10 cellular contexts compared by ENCODE assay signal in the genomic region with DNA sequence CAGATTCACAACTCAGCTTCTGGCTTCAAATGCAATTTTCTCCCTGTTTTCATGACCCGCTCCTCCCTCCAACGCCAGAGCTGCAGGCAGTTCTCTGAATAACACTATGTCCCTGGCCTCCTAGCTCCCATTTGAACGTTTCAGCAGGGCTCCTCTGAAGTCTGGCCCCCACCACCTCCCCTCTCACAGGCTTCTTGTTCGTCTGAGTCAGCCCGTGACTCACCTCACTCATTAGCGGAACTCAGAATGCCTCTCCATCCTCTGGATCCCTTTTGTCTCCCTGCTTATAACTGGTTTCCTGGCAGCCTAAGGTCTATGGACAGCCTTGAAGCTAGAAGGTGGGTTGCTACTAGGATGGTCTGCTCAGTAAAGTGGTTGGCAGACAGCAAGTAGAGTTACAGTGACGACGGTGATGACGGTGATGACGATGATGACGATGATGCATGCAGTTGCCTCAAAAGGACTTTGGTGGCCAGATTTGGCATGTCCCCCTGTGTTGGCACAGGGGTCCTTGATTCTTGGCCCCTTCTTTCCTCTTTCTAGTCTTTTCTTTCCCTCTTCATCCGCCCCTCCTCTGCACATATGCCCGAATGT.
DNase-seq lines count a peak whose midpoint lies in the region; ATAC-seq and TF ChIP-seq lines count a peak whose summit lies in the region.
"Had no signal": no experiment of that assay in that cellular context is flagged by ENCODE, and none has a peak within 500 bp of the region (broad histone marks: within the 10 kb centered on the region; RNA-seq: fewer than 3 reads in every experiment).

No MANE protein-coding gene starts in this region.

- H3K27ac Mint-ChIP-seq in activated T-cell treated with anti-CD3 and anti-CD28 coated beads, Interleukin-2, amount 50 U/mL, for 24 hours = no peak overlapping the region
- H3K27ac Mint-ChIP-seq: CD8-positive, alpha-beta T cell had no signal

- no peaks in the 10 kb centered on the region for H3K36me3 ChIP-seq in Panc1 (ENCODE audit: control insufficient read depth, insufficient read depth, low read length)

- no peaks in the 10 kb centered on the region for H3K27me3 Mint-ChIP-seq in activated T-cell treated with anti-CD3 and anti-CD28 coated beads, Interleukin-2, amount 50 U/mL, for 24 hours

- H3K4me1 Mint-ChIP-seq in activated T-cell treated with anti-CD3 and anti-CD28 coated beads, Interleukin-2, amount 50 U/mL, for 24 hours (ENCODE audit: low read depth) = peaks cover 4% of the 10 kb centered on the region

- ATAC-seq in Panc1 = peak; percentile 96
- no peak for ATAC-seq in GM21515 (IDR thresholded peaks at IDR 0.05; ENCODE audit: unreplicated experiment)
- ATAC-seq: CD8-positive, alpha-beta T cell; right cardiac atrium had no signal

- no peak for TF ChIP-seq CTCF in Panc1 (IDR thresholded peaks at IDR 0.05)

- DNase-seq in activated T-cell treated with anti-CD3 and anti-CD28 coated beads for 24 hours (ENCODE audit: low read depth) (peak; percentile 4), Panc1 (ENCODE audit: low read depth, low spot score) (peak; percentile 62), fibroblast of the conjunctiva (ENCODE audit: low read depth) (peak; percentile 86), smooth muscle cell of the brain vasculature (ENCODE audit: low read depth, low spot score) (peak; percentile 86), G401 (ENCODE audit: low spot score) (no peak), globus pallidus (ENCODE audit: low spot score) (no peak)
- DNase-seq in activated T-cell treated with anti-CD3 and anti-CD28 coated beads, Interleukin-2, amount 50 U/mL, for 24 hours = no peak

- no peaks in the 10 kb centered on the region for H3K36me3 Mint-ChIP-seq in activated T-cell treated with anti-CD3 and anti-CD28 coated beads, Interleukin-2, amount 50 U/mL, for 24 hours (ENCODE audit: low read depth)
- H3K36me3 Mint-ChIP-seq: CD8-positive, alpha-beta T cell had no signal

- H3K4me3 Mint-ChIP-seq in activated T-cell treated with anti-CD3 and anti-CD28 coated beads, Interleukin-2, amount 50 U/mL, for 24 hours = no peak overlapping the region
- H3K4me3 Mint-ChIP-seq: CD8-positive, alpha-beta T cell had no signal

- POLR2A ChIA-PET in Panc1 (lab: Charles Lee) = no interaction called here

- H3K27ac ChIP-seq in Panc1 (ENCODE audit: low read length) = no peak overlapping the region; the same call in 1 of the 2 replicates

- CTCF ChIA-PET in Panc1 (lab: Charles Lee) = no interaction called here

- no peaks in the 10 kb centered on the region for H3K9me3 ChIP-seq in Panc1 (ENCODE audit: control insufficient read depth, insufficient read depth, low read depth, low read length)

- H3K4me3 ChIP-seq in Panc1 (ENCODE audit: low read depth in 2 of 2, low read length in 2 of 2) = no peak overlapping the region

- peaks cover 6% of the 10 kb centered on the region for H3K4me1 ChIP-seq in Panc1 (ENCODE audit: control insufficient read depth, insufficient read depth, low read length)

- H3K27me3 ChIP-seq in Panc1 (ENCODE audit: control insufficient read depth, insufficient read depth, low read length) = no peaks in the 10 kb centered on the region

- H3K9me3 Mint-ChIP-seq in activated T-cell treated with anti-CD3 and anti-CD28 coated beads, Interleukin-2, amount 50 U/mL, for 24 hours = no peaks in the 10 kb centered on the region
- H3K9me3 Mint-ChIP-seq: CD8-positive, alpha-beta T cell had no signal

- in situ Hi-C loops in Panc1 (cut with HindIII; ENCODE audit: low pct_unique_long_range_greater_than_20kb, low sequenced_read_pairs) = no loop called here
- in situ Hi-C loops in G401 (cut with HindIII; ENCODE audit: low sequenced_read_pairs) = no loop called here

- intact Hi-C loops in Panc1 (cut with micrococcal nuclease; ENCODE audit: unreplicated experiment) = no loop called here

- BruUV-seq in Panc1 (replicated peaks; lab: Mats Ljungman, UMichigan) = no TSS peak

Comparison
In these comparisons a context has a peak if more than half of its experiments do, and no peak if none do; other contexts are left out.
1. DNase-seq: peak in activated T-cell treated with anti-CD3 and anti-CD28 coated beads for 24 hours (single experiment), Panc1 (single experiment), fibroblast of the conjunctiva (single experiment) and smooth muscle cell of the brain vasculature (single experiment); none in activated T-cell treated with anti-CD3 and anti-CD28 coated beads, Interleukin-2, amount 50 U/mL, for 24 hours (single experiment), G401 (single experiment) and globus pallidus (single experiment).